8 cellular contexts compared by ENCODE assay signal in genomic region chr5:111680737-111681413, GRCh38.
DNase-seq lines count a peak whose midpoint lies in the region; ATAC-seq and TF ChIP-seq lines count a peak whose summit lies in the region.

No MANE protein-coding gene starts in this region.

- no peak for TF ChIP-seq CTCF in osteoblast (IDR thresholded peaks at IDR 0.05; ENCODE audit: extremely low read depth, low read depth, low read length)

- DNase-seq in COR-L47 (lab: John Stamatoyannopoulos, UW): peak; percentile 60
- peak; percentile 7 for DNase-seq in NCI-H2227 (lab: John Stamatoyannopoulos, UW; ENCODE audit: unreplicated experiment)
- DNase-seq in epidermal melanocyte (ENCODE audit: insufficient read length, low spot score): peak; percentile 38
- DNase-seq in osteoblast (ENCODE audit: insufficient read length, low spot score, missing footprints): peak; percentile 46

- no peaks in the 10 kb centered on the region for H3K36me3 ChIP-seq in osteoblast (ENCODE audit: insufficient read depth, low read length)

- peak overlapping the region; percentile 87 for H3K4me2 ChIP-seq in osteoblast (ENCODE audit: insufficient read depth, low read length)

- peak overlapping the region; percentile 94 for H2AFZ ChIP-seq in osteoblast (ENCODE audit: low read length)

- peak overlapping the region; percentile 64 for H3K27ac ChIP-seq in osteoblast (ENCODE audit: low read depth, low read length)

- H3K9me3 ChIP-seq in osteoblast (ENCODE audit: low read depth, low read length): no peaks in the 10 kb centered on the region

- no peak for ATAC-seq in HG03342 (IDR thresholded peaks at IDR 0.05; ENCODE audit: unreplicated experiment)
- ATAC-seq in HG03565 (IDR thresholded peaks at IDR 0.05; ENCODE audit: unreplicated experiment): no peak
- ATAC-seq in HG03520 (IDR thresholded peaks at IDR 0.05; ENCODE audit: unreplicated experiment): no peak
- no peak for ATAC-seq in GM21526 (IDR thresholded peaks at IDR 0.05; ENCODE audit: low FRiP score, unreplicated experiment)

- H4K20me1 ChIP-seq in osteoblast (ENCODE audit: insufficient read depth, low read length): no peaks in the 10 kb centered on the region

- H3K27me3 ChIP-seq in osteoblast (ENCODE audit: insufficient read depth, low read length): no peaks in the 10 kb centered on the region

- peak overlapping the region; percentile 50 for H3K4me3 ChIP-seq in osteoblast (ENCODE audit: insufficient read depth, low read length)

- peaks cover 42% of the 10 kb centered on the region for H3K4me1 ChIP-seq in osteoblast (ENCODE audit: insufficient read depth, low read length)

- no peaks in the 10 kb centered on the region for H3K79me2 ChIP-seq in osteoblast (ENCODE audit: insufficient read depth, low read length)

Comparison
In these comparisons a context has a peak if more than half of its experiments do, and no peak if none do; other contexts are left out.
1. DNase-seq: peak in every context shown above with its lines; median percentile 60 in COR-L47; 46 in osteoblast; 38 in epidermal melanocyte; 7 in NCI-H2227.